In the genomic region with DNA sequence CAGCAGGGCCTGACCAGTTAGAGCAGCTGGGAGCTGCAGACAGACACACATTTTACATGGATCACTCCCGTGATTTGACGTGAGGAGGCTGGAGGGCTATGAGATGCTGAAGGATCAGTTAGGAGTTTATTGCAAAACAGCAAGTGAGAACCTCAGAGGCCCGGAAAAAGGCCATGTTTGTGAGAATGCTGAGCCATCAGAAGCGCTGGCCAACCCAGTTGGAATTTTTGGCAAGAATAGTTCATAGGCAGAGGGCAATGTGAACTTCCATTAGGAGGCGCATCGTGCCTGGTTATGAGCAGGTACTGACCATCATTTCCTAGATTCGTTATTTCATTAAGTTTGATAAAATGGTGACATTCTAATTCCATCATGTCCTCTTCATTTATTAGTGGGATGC, we compare ENCODE assay signal across 22 cellular contexts. TPM values are rescaled to one million over a fixed set of nuclear protein-coding genes. Genes with fewer than 3 reads are reported as not detected.
DNase-seq lines count a peak whose midpoint lies in the region; ATAC-seq, FAIRE-seq and TF ChIP-seq lines count a peak whose summit lies in the region.
"Had no signal": no experiment of that assay in that cellular context is flagged by ENCODE, and none has a peak within 500 bp of the region (broad histone marks: within the 10 kb centered on the region; RNA-seq: fewer than 3 reads in every experiment).

No MANE protein-coding gene starts in this region.

- H3K27ac ChIP-seq in K562 (ENCODE audit: extremely low read depth, low read depth, low read length) = no peak overlapping the region
- no peak overlapping the region for H3K27ac ChIP-seq in psoas muscle
- H3K27ac ChIP-seq: BLaER1, GM23248 had no signal

- H3K4me3 ChIP-seq in K562 (no peak overlapping the region), fibroblast of the aortic adventitia (ENCODE audit: low read depth, low read length) (no peak overlapping the region), psoas muscle (no peak overlapping the region)
- H3K4me3 ChIP-seq: BLaER1, GM23248, HAP-1 had no signal

- no peak overlapping the region for H3K9ac ChIP-seq in K562 (ENCODE audit: insufficient read depth in 1 of 2, low read depth in 2 of 2, low read length in 2 of 2)
- H3K9ac ChIP-seq: BLaER1, GM23248 had no signal

- H3K36me3 Mint-ChIP-seq in activated CD8-positive, alpha-beta memory T cell treated with anti-CD3 and anti-CD28 coated beads, Interleukin-2, amount 10 ng/mL, durations not matched to agents 7 days and 5 days = no peaks in the 10 kb centered on the region
- H3K36me3 Mint-ChIP-seq: CD4-positive, CD25-positive, alpha-beta regulatory T cell had no signal

- no TSS peak for BruUV-seq in K562 (replicated peaks; lab: Mats Ljungman, UMichigan)

- H3K27me3 ChIP-seq in K562 (ENCODE audit: control insufficient read depth in 2 of 2, insufficient read depth in 2 of 2, low read length in 2 of 2) (peaks cover 0 to 2% of the 10 kb centered on the region in 2 experiments), psoas muscle (ENCODE audit: insufficient read depth in 3 of 3, low read length in 2 of 3) (peaks cover 0 to 2% (median 0%) of the 10 kb centered on the region in 3 donors)
- H3K27me3 ChIP-seq: BLaER1 had no signal

- no peak overlapping the region for H3K4me3 Mint-ChIP-seq in activated CD8-positive, alpha-beta memory T cell treated with anti-CD3 and anti-CD28 coated beads, Interleukin-2, amount 10 ng/mL, durations not matched to agents 7 days and 5 days
- H3K4me3 Mint-ChIP-seq: CD4-positive, CD25-positive, alpha-beta regulatory T cell; HFFc6 had no signal

- WGBS in K562 (ENCODE audit: insufficient coverage, low coverage, missing lambda C conversion rate) = 25% methylated on average over 7 of the region's 7 CpGs
- 37 to 56% (median 38%) methylated on average over 7 of the region's 7 CpGs for WGBS in psoas muscle, 3 donors

- no peak for FAIRE-seq in K562 (lab: Jason Lieb, UNC)
- FAIRE-seq: A204.1, RCC 7860 had no signal

- H3K4me1 ChIP-seq in K562 (replicated peaks in 1 of 2; ENCODE audit: control insufficient read depth in 2 of 2, insufficient read depth in 2 of 2, low read length in 2 of 2) = no peaks in the 10 kb centered on the region
- peaks cover 10% of the 10 kb centered on the region for H3K4me1 ChIP-seq in psoas muscle
- H3K4me1 ChIP-seq: HAP-1 had no signal

- POLR2A ChIA-PET in K562 (lab: Yijun Ruan, JAX) = interaction anchor here (0.7 to 1.6 kb wide), 2 partner anchors 9 to 10 kb away, joined by 3 to 5 read pairs; no protein-coding TSS in a partner anchor

- H3K9me1 ChIP-seq in K562 (ENCODE audit: control insufficient read depth, insufficient read depth, low read length) = no peaks in the 10 kb centered on the region

- no peaks in the 10 kb centered on the region for H4K20me1 ChIP-seq in K562 (replicated peaks; ENCODE audit: control insufficient read depth, insufficient read depth, low read length)
- H4K20me1 ChIP-seq: BLaER1 had no signal

- TF ChIP-seq CTCF in K562 (IDR thresholded peaks at IDR 0.05 in 2 of 3, conservative IDR thresholded peaks at IDR 0.05 in 1 of 3; ENCODE audit: insufficient read depth in 2 of 3, low read depth in 1 of 3, low read length in 3 of 3) = no peak
- TF ChIP-seq CTCF in fibroblast of the aortic adventitia (IDR thresholded peaks at IDR 0.05; ENCODE audit: insufficient read depth, low read length) = peak; percentile 17
- TF ChIP-seq CTCF in psoas muscle (IDR thresholded peaks at IDR 0.05) = peak; percentile 21

- CTCF ChIA-PET in K562 (lab: Yijun Ruan, JAX; ENCODE audit: low intra/inter-chr PET ratio) = no interaction called here
- CTCF ChIA-PET in activated CD8-positive, alpha-beta memory T cell treated with anti-CD3 and anti-CD28 coated beads, Interleukin-2, amount 10 ng/mL, durations not matched to agents 7 days and 5 days (lab: Charles Lee) = no interaction called here

- H3K9me3 ChIP-seq in K562 (replicated peaks; ENCODE audit: control insufficient read depth, insufficient read depth, low read depth, low read length) (no peaks in the 10 kb centered on the region), psoas muscle (no peaks in the 10 kb centered on the region)
- H3K9me3 ChIP-seq: BLaER1, HAP-1 had no signal

- no peaks in the 10 kb centered on the region for H3K9me3 Mint-ChIP-seq in activated CD8-positive, alpha-beta memory T cell treated with anti-CD3 and anti-CD28 coated beads, Interleukin-2, amount 10 ng/mL, durations not matched to agents 7 days and 5 days (ENCODE audit: low read depth)
- H3K9me3 Mint-ChIP-seq: HFFc6 had no signal

- intact Hi-C loops in K562 (cut with micrococcal nuclease) = no loop called here
- intact Hi-C loops in psoas muscle (cut with DNase I) = no loop called here

- H3K27me3 Mint-ChIP-seq in activated CD8-positive, alpha-beta memory T cell treated with anti-CD3 and anti-CD28 coated beads, Interleukin-2, amount 10 ng/mL, durations not matched to agents 7 days and 5 days = peaks cover 21% of the 10 kb centered on the region

- in situ Hi-C loops in K562 (cut with MboI) = no loop called here

- TF ChIP-seq RAD21 in K562 (CRISPR knock-in tag; conservative IDR thresholded peaks at IDR 0.05 in 1 of 2, IDR thresholded peaks at IDR 0.05 in 1 of 2) = no peak

- no peak overlapping the region for H3K4me2 ChIP-seq in K562 (ENCODE audit: insufficient read depth, low read length)
- H3K4me2 ChIP-seq: BLaER1 had no signal

- peak; percentile 50 for DNase-seq in NCI-H69 (lab: John Stamatoyannopoulos, UW)
- no peak for DNase-seq in K562 (ENCODE audit: extremely low read depth in 1 of 4, low spot score in 3 of 4)
- peak; percentile 76 for DNase-seq in fibroblast of the aortic adventitia (ENCODE audit: low read depth)
- DNase-seq in psoas muscle = no peak
- no peak for DNase-seq in KG1 (lab: John Stamatoyannopoulos, UW)
- no peak for DNase-seq in activated CD8-positive, alpha-beta memory T cell treated with anti-CD3 and anti-CD28 coated beads, Interleukin-2, amount 10 ng/mL, durations not matched to agents 7 days and 5 days
- DNase-seq in NCI-H2107 treated with DMSO at 0.1 percent for 48 hours (lab: John Stamatoyannopoulos, UW; ENCODE audit: unreplicated experiment) = no peak
- DNase-seq: CD4-positive, CD25-positive, alpha-beta regulatory T cell; DMS53; GM23248; HFFc6; Kasumi-1; NCI-H1105; NCI-H1436 treated with DMSO at 0.1 percent for 48 hours; NCI-H187 treated with DMSO at 0.1 percent for 48 hours; NCI-H2107; NCI-H524 treated with DMSO at 0.1 percent for 48 hours had no signal

- H3K4me1 Mint-ChIP-seq in activated CD8-positive, alpha-beta memory T cell treated with anti-CD3 and anti-CD28 coated beads, Interleukin-2, amount 10 ng/mL, durations not matched to agents 7 days and 5 days = no peaks in the 10 kb centered on the region
- H3K4me1 Mint-ChIP-seq: CD4-positive, CD25-positive, alpha-beta regulatory T cell had no signal

- TF ChIP-seq POLR2A in K562 (conservative IDR thresholded peaks at IDR 0.05) = no peak

- no peak overlapping the region for H3K27ac Mint-ChIP-seq in activated CD8-positive, alpha-beta memory T cell treated with anti-CD3 and anti-CD28 coated beads, Interleukin-2, amount 10 ng/mL, durations not matched to agents 7 days and 5 days
- H3K27ac Mint-ChIP-seq: CD4-positive, CD25-positive, alpha-beta regulatory T cell; HFFc6 had no signal

- ATAC-seq in K562 (peak; percentile 40; the same call in 2 of the 3 replicates), psoas muscle (peak; percentile 28 to 68 (median 48))
- no peak for ATAC-seq in activated CD8-positive, alpha-beta memory T cell treated with anti-CD3 and anti-CD28 coated beads, Interleukin-2, amount 10 ng/mL, durations not matched to agents 7 days and 5 days
- ATAC-seq: SK-N-SH treated with all-trans-retinoic acid at 6 μM for 48 hours had no signal

- no peaks in the 10 kb centered on the region for H3K79me2 ChIP-seq in K562 (ENCODE audit: control insufficient read depth, insufficient read depth, low read length)

- H2AFZ ChIP-seq in K562 (ENCODE audit: low read depth, low read length) = no peak overlapping the region
- H2AFZ ChIP-seq: GM23248 had no signal

- no peak for TF ChIP-seq EP300 in K562 (IDR thresholded peaks at IDR 0.05; ENCODE audit: low read length)

- H3K36me3 ChIP-seq in K562 (ENCODE audit: control insufficient read depth, insufficient read depth, low read length) = no peaks in the 10 kb centered on the region
- H3K36me3 ChIP-seq in psoas muscle (ENCODE audit: insufficient read depth in 1 of 2, low read depth in 1 of 2) = no peaks in the 10 kb centered on the region
- H3K36me3 ChIP-seq: BLaER1, HAP-1 had no signal

RNA-seq across cellular contexts. Expression of a gene that starts 23.3 kb away (rescaled TPM):
- 76.6 and 188 TPM in 2 replicates for total RNA-seq in K562 (2011; cell fraction: chromatin; rRNA removed; ENCODE audit: low replicate concordance)
- total RNA-seq in K562 (2011; cell fraction: nucleolus; rRNA removed) = 91.2 and 110 TPM in 2 replicates
- 143 and 190 TPM in 2 replicates for total RNA-seq in K562 (2011; cell fraction: nucleoplasm; rRNA removed)
- total RNA-seq in K562 (2014; rRNA removed) (66.8 and 70.2 TPM in 2 replicates), K562 (2014; rRNA removed; fragmentation: Illumina TruSeq; extraction: Trizol) (80.3 and 89.5 TPM in 2 replicates), K562 (2015; rRNA removed; fragmentation: Illumina TruSeq; extraction: Trizol) (79.9 and 86.2 TPM in 2 replicates), K562 (2021) (80.6 and 84.0 TPM in 2 replicates), fibroblast of the aortic adventitia (ENCODE audit: low replicate concordance) (182 and 207 TPM in 2 replicates), psoas muscle (10 to 100 TPM; 31.3 to 64.0 (median 41.9) TPM)
- polyA plus RNA-seq in K562 (2011; rRNA removed) (99.5 and 108 TPM in 2 replicates), K562 (2014; fragmentation: Illumina TruSeq; extraction: Trizol) (57.2 and 71.2 TPM in 2 replicates), K562 (2014; fragmentation: Nextera tagmentation; extraction: Ambion mirVana) (10 to 100 TPM; 18.8 to 30.5 TPM), K562 (2014; rRNA removed) (48.6 and 50.2 TPM in 2 replicates), psoas muscle (10 to 100 TPM; 15.7 to 34.5 (median 17.4) TPM)
- 34.9 and 48.8 TPM in 2 replicates for polyA plus RNA-seq in K562 (2011; cell fraction: cytosol; rRNA removed)
- 37.5 and 58.6 TPM in 2 replicates for polyA plus RNA-seq in K562 (2011; cell fraction: nucleus; rRNA removed)
- polyA plus RNA-seq in K562 (2012) = 54.6 and 67.9 TPM in 2 replicates
- polyA minus RNA-seq in K562 (2011; rRNA and poly(A)+ RNA removed) = 107 and 132 TPM in 2 replicates
- polyA minus RNA-seq in K562 (2011; cell fraction: cytosol; rRNA and poly(A)+ RNA removed) = 103 and 126 TPM in 2 replicates
- 50.6 and 112 TPM in 2 replicates for polyA minus RNA-seq in K562 (2011; cell fraction: nucleus; rRNA and poly(A)+ RNA removed)
- 10 to 100 TPM; 69.5 to 87.8 TPM for total RNA-seq in activated CD8-positive, alpha-beta memory T cell treated with anti-CD3 and anti-CD28 coated beads, Interleukin-2, amount 10 ng/mL, durations not matched to agents 7 days and 5 days

Comparison
In these comparisons a context has a peak if more than half of its experiments do, and no peak if none do; other contexts are left out.
1. DNase-seq: peak in NCI-H69 (single experiment) and fibroblast of the aortic adventitia (single experiment); none in K562 (0 of 4), psoas muscle (0 of 2), KG1 (single experiment), activated CD8-positive, alpha-beta memory T cell treated with anti-CD3 and anti-CD28 coated beads, Interleukin-2, amount 10 ng/mL, durations not matched to agents 7 days and 5 days (single experiment) and NCI-H2107 treated with DMSO at 0.1 percent for 48 hours (single experiment).
2. CTCF ChIP-seq: peak in fibroblast of the aortic adventitia (single experiment) and psoas muscle (single experiment); none in K562 (0 of 3).